ENCODE assay signal across 9 cellular contexts in genomic region chr18:7000484-7001096, GRCh38.
DNase-seq lines count a peak whose midpoint lies in the region; ATAC-seq, FAIRE-seq and TF ChIP-seq lines count a peak whose summit lies in the region.
"Had no signal": no experiment of that assay in that cellular context is flagged by ENCODE, and none has a peak within 500 bp of the region (broad histone marks: within the 10 kb centered on the region; RNA-seq: fewer than 3 reads in every experiment).

No MANE protein-coding gene starts in this region.

- ATAC-seq in Panc1 (no peak), HG03135 (IDR thresholded peaks at IDR 0.05; ENCODE audit: unreplicated experiment) (no peak), HG03342 (IDR thresholded peaks at IDR 0.05; ENCODE audit: unreplicated experiment) (no peak)
- no peak for ATAC-seq in activated T-cell treated with anti-CD3 and anti-CD28 coated beads, Interleukin-2, amount 50 U/mL, for 4 hours

- intact Hi-C loops in Panc1 (cut with micrococcal nuclease; ENCODE audit: unreplicated experiment): loop anchor here (5.0 kb wide), 1 partner anchor 78 kb away; no protein-coding TSS in a partner anchor

- H3K4me2 ChIP-seq in fibroblast of lung (ENCODE audit: extremely low read depth, insufficient read depth, low read length): no peak overlapping the region

- in situ Hi-C loops in Panc1 (cut with HindIII; ENCODE audit: low pct_unique_long_range_greater_than_20kb, low sequenced_read_pairs): no loop called here

- H3K4me3 ChIP-seq in Panc1 (ENCODE audit: low read depth in 2 of 2, low read length in 2 of 2): no peak overlapping the region
- no peak overlapping the region for H3K4me3 ChIP-seq in fibroblast of lung (replicated peaks in 1 of 4; ENCODE audit: control extremely low read depth in 1 of 4, insufficient read depth in 1 of 4, low read depth in 3 of 4, low read length in 4 of 4)
- H3K4me3 ChIP-seq in small intestine (ENCODE audit: low read depth in 1 of 2, low read length in 2 of 2): no peak overlapping the region

- no peak overlapping the region for H3K27ac ChIP-seq in Panc1 (ENCODE audit: low read length)
- no peak overlapping the region for H3K27ac ChIP-seq in fibroblast of lung (ENCODE audit: insufficient read depth, low read length)
- no peak overlapping the region for H3K27ac ChIP-seq in small intestine (ENCODE audit: low read depth in 1 of 2, low read length in 1 of 2)

- FAIRE-seq in small intestine (lab: Jason Lieb, UNC): no peak
- FAIRE-seq: A204.1 had no signal

- no peaks in the 10 kb centered on the region for H3K27me3 ChIP-seq in Panc1 (ENCODE audit: control insufficient read depth, insufficient read depth, low read length)
- H3K27me3 ChIP-seq in fibroblast of lung (ENCODE audit: control insufficient read depth, insufficient read depth, low read length): no peaks in the 10 kb centered on the region
- no peaks in the 10 kb centered on the region for H3K27me3 ChIP-seq in small intestine (ENCODE audit: control insufficient read depth in 2 of 2, insufficient read depth in 2 of 2, low read length in 2 of 2)

- no peaks in the 10 kb centered on the region for H3K9me3 ChIP-seq in Panc1 (ENCODE audit: control insufficient read depth, insufficient read depth, low read depth, low read length)
- no peaks in the 10 kb centered on the region for H3K9me3 ChIP-seq in fibroblast of lung (ENCODE audit: control insufficient read depth, insufficient read depth, low read depth, low read length)
- H3K9me3 ChIP-seq in small intestine (ENCODE audit: control insufficient read depth, low read depth): no peaks in the 10 kb centered on the region

- POLR2A ChIA-PET in Panc1 (lab: Charles Lee): no interaction called here

- H3K36me3 ChIP-seq in Panc1 (ENCODE audit: control insufficient read depth, insufficient read depth, low read length): no peaks in the 10 kb centered on the region
- no peaks in the 10 kb centered on the region for H3K36me3 ChIP-seq in fibroblast of lung (ENCODE audit: control insufficient read depth, insufficient read depth, low read length)
- no peaks in the 10 kb centered on the region for H3K36me3 ChIP-seq in small intestine (ENCODE audit: control insufficient read depth in 2 of 2, insufficient read depth in 2 of 2, low read length in 2 of 2)

- H3K4me3 Mint-ChIP-seq in activated T-cell treated with anti-CD3 and anti-CD28 coated beads, Interleukin-2, amount 50 U/mL, for 4 hours: no peak overlapping the region

- H3K79me2 ChIP-seq in fibroblast of lung (ENCODE audit: control insufficient read depth, insufficient read depth, low read length): no peaks in the 10 kb centered on the region

- H3K27me3 Mint-ChIP-seq in activated T-cell treated with anti-CD3 and anti-CD28 coated beads, Interleukin-2, amount 50 U/mL, for 4 hours (ENCODE audit: low read depth): no peaks in the 10 kb centered on the region

- no peaks in the 10 kb centered on the region for H3K4me1 Mint-ChIP-seq in activated T-cell treated with anti-CD3 and anti-CD28 coated beads, Interleukin-2, amount 50 U/mL, for 4 hours (ENCODE audit: low read depth)

- H3K4me1 ChIP-seq in Panc1 (ENCODE audit: control insufficient read depth, insufficient read depth, low read length): no peaks in the 10 kb centered on the region
- no peaks in the 10 kb centered on the region for H3K4me1 ChIP-seq in fibroblast of lung (ENCODE audit: control insufficient read depth, extremely low read depth, insufficient read depth, low read length)
- H3K4me1 ChIP-seq in small intestine (ENCODE audit: control insufficient read depth in 2 of 2, insufficient read depth in 1 of 2, low read depth in 1 of 2, low read length in 1 of 2): no peaks in the 10 kb centered on the region

- CTCF ChIA-PET in Panc1 (lab: Charles Lee): no interaction called here

- no peaks in the 10 kb centered on the region for H4K20me1 ChIP-seq in fibroblast of lung (ENCODE audit: control insufficient read depth, extremely low read depth, insufficient read depth, low read length)

- WGBS in small intestine, 3 donors: 11 to 27% (median 12%) methylated on average over 9 of the region's 9 CpGs

- no peaks in the 10 kb centered on the region for H3K9me3 Mint-ChIP-seq in activated T-cell treated with anti-CD3 and anti-CD28 coated beads, Interleukin-2, amount 50 U/mL, for 4 hours

- DNase-seq in DMS 273 (lab: John Stamatoyannopoulos, UW; ENCODE audit: unreplicated experiment): peak; percentile 23
- no peak for DNase-seq in DMS 273 treated with DMSO at 0.1 percent for 48 hours (lab: John Stamatoyannopoulos, UW)
- DNase-seq in Panc1 (ENCODE audit: low read depth, low spot score): peak; percentile 4
- DNase-seq in fibroblast of lung (ENCODE audit: low read depth in 2 of 2): peak in 1 of 2 donors; percentile 62
- DNase-seq in small intestine: peak; percentile 63
- DNase-seq in activated T-cell treated with anti-CD3 and anti-CD28 coated beads, Interleukin-2, amount 50 U/mL, for 4 hours: no peak

- no peak overlapping the region for H3K9ac ChIP-seq in fibroblast of lung (ENCODE audit: insufficient read depth, low read length)

- no peaks in the 10 kb centered on the region for H3K36me3 Mint-ChIP-seq in activated T-cell treated with anti-CD3 and anti-CD28 coated beads, Interleukin-2, amount 50 U/mL, for 4 hours (ENCODE audit: insufficient read depth)

- TF ChIP-seq CTCF in Panc1 (IDR thresholded peaks at IDR 0.05) (peak; percentile 64), fibroblast of lung (conservative IDR thresholded peaks at IDR 0.05 in 1 of 2, IDR thresholded peaks at IDR 0.05 in 1 of 2; ENCODE audit: low read depth in 1 of 2, low read length in 2 of 2) (peak; percentile 70 to 80)

- BruUV-seq in Panc1 (replicated peaks; lab: Mats Ljungman, UMichigan): no TSS peak

- peak overlapping the region; percentile 30 for H2AFZ ChIP-seq in fibroblast of lung (ENCODE audit: low read length)

Comparison
In these comparisons a context has a peak if more than half of its experiments do, and no peak if none do; other contexts are left out.
1. DNase-seq: peak in DMS 273 (single experiment), Panc1 (single experiment) and small intestine (single experiment); none in DMS 273 treated with DMSO at 0.1 percent for 48 hours (single experiment) and activated T-cell treated with anti-CD3 and anti-CD28 coated beads, Interleukin-2, amount 50 U/mL, for 4 hours (single experiment).